21 cellular contexts compared by ENCODE assay signal in the genomic region with DNA sequence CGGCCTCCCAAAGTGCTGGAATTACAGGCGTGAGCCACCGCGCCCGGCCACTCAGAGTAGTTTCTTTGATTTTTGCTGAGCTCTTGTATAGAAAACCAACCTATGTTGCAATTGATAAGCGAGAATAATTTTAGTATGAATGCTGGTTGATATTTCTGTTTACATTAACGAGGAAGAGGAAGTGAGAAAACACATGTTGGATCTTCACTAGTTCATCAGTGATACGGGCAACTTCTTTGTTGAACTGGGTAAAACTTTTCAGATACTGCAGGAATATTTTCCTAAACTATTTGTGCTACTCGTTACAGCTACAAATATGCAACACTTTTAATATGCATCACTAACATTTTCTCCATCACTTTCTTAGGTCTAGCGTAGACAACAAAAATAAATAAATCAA.
"Had no signal": no experiment of that assay in that cellular context is flagged by ENCODE, and none has a peak within 500 bp of the region (broad histone marks: within the 10 kb centered on the region; RNA-seq: fewer than 3 reads in every experiment).

No MANE protein-coding gene starts in this region.

- ATAC-seq: effector memory CD8-positive, alpha-beta T cell; gastrocnemius medialis; left ventricle myocardium superior; lower lobe of right lung; naive thymus-derived CD8-positive, alpha-beta T cell; psoas muscle; right cardiac atrium; stimulated activated effector memory CD8-positive, alpha-beta T cell treated with anti-CD3 and anti-CD28 coated beads, Interleukin-12 subunit alpha, Interleukin-12 subunit beta, amount 100 ng/mL, for 72 hours had no signal

- H3K9me3 ChIP-seq: gastrocnemius medialis, lower lobe of right lung, ovary, psoas muscle, sigmoid colon, thyroid gland, vagina had no signal

- H3K36me3 ChIP-seq: ovary had no signal

- H3K27me3 ChIP-seq: gastrocnemius medialis, ovary, sigmoid colon, stomach, thyroid gland, vagina had no signal

- H3K4me3 ChIP-seq: gastrocnemius medialis, lower lobe of right lung, ovary, psoas muscle, sigmoid colon, stomach, thyroid gland, vagina had no signal

- H3K4me1 ChIP-seq: gastrocnemius medialis, lower lobe of right lung, psoas muscle, sigmoid colon, stomach, thyroid gland, vagina had no signal

- DNase-seq: effector memory CD8-positive, alpha-beta T cell; erythroblast; gastrocnemius medialis; head of caudate nucleus; left ventricle myocardium superior; lower lobe of right lung; naive thymus-derived CD8-positive, alpha-beta T cell; occipital lobe; ovary; posterior cingulate gyrus; psoas muscle; right cardiac atrium; sigmoid colon; stimulated activated CD4-positive, alpha-beta T cell treated with anti-CD3 and anti-CD28 coated beads, Interleukin-2, amount 100 ng/mL, for 24 hours; stimulated activated CD4-positive, alpha-beta T cell treated with anti-CD3 and anti-CD28 coated beads, Interleukin-4, amount 100 ng/mL, for 24 hours; stimulated activated naive CD4-positive, alpha-beta T cell treated with Interleukin-2 at 50 U/mL for 16 hours; stomach; thyroid gland; trophoblast cell had no signal

- H3K27ac ChIP-seq: gastrocnemius medialis, lower lobe of right lung, ovary, psoas muscle, sigmoid colon, stomach, thyroid gland, vagina had no signal
